In the genomic region with DNA sequence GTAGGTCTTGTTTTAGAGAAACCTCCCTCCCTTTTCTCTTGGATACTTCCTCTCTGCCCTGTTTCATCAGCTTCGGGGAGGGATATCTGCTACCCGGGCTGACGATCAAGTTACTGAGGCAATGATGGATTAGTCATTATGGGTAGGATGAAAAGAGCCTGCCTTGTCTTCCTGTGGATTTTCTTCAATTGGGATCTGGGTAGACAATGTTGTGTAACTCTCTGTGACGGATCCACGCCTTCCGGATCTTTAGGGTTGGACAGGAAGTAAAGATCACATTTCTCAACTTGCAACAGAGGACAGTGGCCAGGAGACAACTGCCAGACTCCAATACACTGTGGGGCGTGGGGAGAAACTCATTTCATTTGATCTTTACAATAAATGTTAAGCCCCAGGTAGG, we compare ENCODE assay signal across 12 cellular contexts. TPM values are rescaled to one million over a fixed set of nuclear protein-coding genes. Genes with fewer than 3 reads are reported as not detected.
DNase-seq lines count a peak whose midpoint lies in the region; ATAC-seq, FAIRE-seq and TF ChIP-seq lines count a peak whose summit lies in the region.
"Had no signal": no experiment of that assay in that cellular context is flagged by ENCODE, and none has a peak within 500 bp of the region (broad histone marks: within the 10 kb centered on the region; RNA-seq: fewer than 3 reads in every experiment).

No MANE protein-coding gene starts in this region.

- H4K20me1 ChIP-seq in OCI-LY7 (ENCODE audit: insufficient read depth, low read length) = no peaks in the 10 kb centered on the region

- CTCF ChIA-PET in OCI-LY7 (lab: Charles Lee; ENCODE audit: unreplicated experiment) = no interaction called here

- FAIRE-seq in urothelium cell line (lab: Jason Lieb, UNC) = no peak
- FAIRE-seq: colon had no signal

- 49 to 57% methylated on average over 7 of the region's 7 CpGs for WGBS in body of pancreas, 2 donors

- H3K4me3 ChIP-seq in body of pancreas (no peak overlapping the region), OCI-LY7 (ENCODE audit: low read depth, low read length, poor library complexity, severe bottlenecking) (no peak overlapping the region)

- no TSS peak for BruUV-seq in OCI-LY7 (replicated peaks; lab: Mats Ljungman, UMichigan)

- POLR2A ChIA-PET in OCI-LY7 (lab: Charles Lee) = interaction anchor here (0.5 to 0.7 kb wide), 2 partner anchors 11 to 31 kb away, joined by 3 to 5 read pairs; no protein-coding TSS in a partner anchor

- TF ChIP-seq CTCF in body of pancreas (IDR thresholded peaks at IDR 0.05) (no peak), OCI-LY7 (conservative IDR thresholded peaks at IDR 0.05; ENCODE audit: low read length) (no peak)

- ATAC-seq in body of pancreas (peak; percentile 52), GM21390 (IDR thresholded peaks at IDR 0.05; ENCODE audit: unreplicated experiment) (no peak)
- ATAC-seq: natural killer cell had no signal

- H3K79me2 ChIP-seq in OCI-LY7 (ENCODE audit: insufficient read depth, low read depth, low read length) = no peaks in the 10 kb centered on the region

- H2AFZ ChIP-seq in OCI-LY7 (ENCODE audit: low read length) = no peak overlapping the region

- DNase-seq in DMS153 (lab: John Stamatoyannopoulos, UW) (peak; percentile 14), DMS153 treated with DMSO at 0.1 percent for 48 hours (lab: John Stamatoyannopoulos, UW; ENCODE audit: unreplicated experiment) (no peak), body of pancreas (peak in 1 of 4 donors; percentile 45), kidney glomerular epithelial cell (lab: John Stamatoyannopoulos, UW) (peak; percentile 21), urothelium cell line (ENCODE audit: low spot score) (peak; percentile 64), OCI-LY7 (ENCODE audit: low spot score) (no peak), NCI-H1092 treated with DMSO at 0.1 percent for 48 hours (lab: John Stamatoyannopoulos, UW) (no peak)
- DNase-seq: activated CD4-positive, alpha-beta T cell treated with anti-CD3 and anti-CD28 coated beads, Interleukin-2, amount 50 U/mL, for 48 hours; natural killer cell had no signal

- H3K27ac ChIP-seq in body of pancreas (no peak overlapping the region), OCI-LY7 (ENCODE audit: low read depth, low read length, poor library complexity, severe bottlenecking) (no peak overlapping the region)
- H3K27ac ChIP-seq: 22Rv1 had no signal

- H3K9me3 ChIP-seq in body of pancreas (no peaks in the 10 kb centered on the region), OCI-LY7 (ENCODE audit: low read length) (no peaks in the 10 kb centered on the region)

- TF ChIP-seq POLR2A in body of pancreas (IDR thresholded peaks at IDR 0.05) = no peak

- no peaks in the 10 kb centered on the region for H3K9me2 ChIP-seq in OCI-LY7 (ENCODE audit: insufficient read depth, low read length)

- H3K4me2 ChIP-seq in OCI-LY7 (ENCODE audit: low read length) = no peak overlapping the region

- H3K4me1 ChIP-seq in body of pancreas (no peaks in the 10 kb centered on the region), OCI-LY7 (ENCODE audit: insufficient read depth, low read length, poor library complexity, severe bottlenecking) (no peaks in the 10 kb centered on the region)

- no peaks in the 10 kb centered on the region for H3K36me3 ChIP-seq in body of pancreas (replicated peaks in 1 of 2; ENCODE audit: insufficient read depth in 1 of 2, low read depth in 2 of 2)
- no peaks in the 10 kb centered on the region for H3K36me3 ChIP-seq in OCI-LY7 (ENCODE audit: insufficient read depth, low read length)

- H3K27me3 ChIP-seq in body of pancreas = no peaks in the 10 kb centered on the region

- intact Hi-C loops in body of pancreas (cut with DNase I) = no loop called here
- intact Hi-C loops in OCI-LY7 (cut with micrococcal nuclease; ENCODE audit: unreplicated experiment) = no loop called here

RNA-seq across cellular contexts. Expression of a gene that starts 11.3 kb away (rescaled TPM):
- total RNA-seq in body of pancreas = under 1 TPM in 1 of 2 donors, not detected in 1; under 0.01 TPM
- 0.06 TPM in 1 of 2 replicates, not detected in the other for total RNA-seq in OCI-LY7 (2014; rRNA removed; shearing (Covaris generic))
- 0.13 TPM in 1 of 2 replicates, not detected in the other for total RNA-seq in OCI-LY7 (2022)
- total RNA-seq: natural killer cell had no signal

RNA-seq across cellular contexts. Expression of a gene that starts 29.3 kb away (rescaled TPM):
- total RNA-seq in body of pancreas (not detected), OCI-LY7 (2022) (0.10 and 0.89 TPM in 2 replicates)
- total RNA-seq in OCI-LY7 (2014; rRNA removed; shearing (Covaris generic)) = 0.19 and 0.54 TPM in 2 replicates
- total RNA-seq: natural killer cell had no signal

RNA-seq across cellular contexts. Expression of a gene that starts 42.1 kb away (rescaled TPM):
- total RNA-seq in body of pancreas (10 to 100 TPM; 17.1 TPM), OCI-LY7 (2022) (27.3 and 29.4 TPM in 2 replicates)
- total RNA-seq in OCI-LY7 (2014; rRNA removed; shearing (Covaris generic)) = 25.7 and 29.0 TPM in 2 replicates

RNA-seq across cellular contexts. Expression of a gene that starts 49.5 kb away (rescaled TPM):
- total RNA-seq in body of pancreas (1 to 10 TPM; 2.6 to 7.6 TPM), OCI-LY7 (2022) (6.6 and 10.0 TPM in 2 replicates)
- 5.6 and 6.9 TPM in 2 replicates for total RNA-seq in OCI-LY7 (2014; rRNA removed; shearing (Covaris generic))

RNA-seq across cellular contexts. Expression of a gene that starts 59.6 kb away (rescaled TPM):
- total RNA-seq in body of pancreas (10 to 100 TPM; 35.9 to 66.2 TPM), OCI-LY7 (2022) (91.6 and 93.5 TPM in 2 replicates)
- 37.0 and 57.7 TPM in 2 replicates for total RNA-seq in OCI-LY7 (2014; rRNA removed; shearing (Covaris generic))

Comparison
In these comparisons a context has a peak if more than half of its experiments do, and no peak if none do; other contexts are left out.
1. DNase-seq: peak in DMS153 (single experiment), kidney glomerular epithelial cell (single experiment) and urothelium cell line (single experiment); none in DMS153 treated with DMSO at 0.1 percent for 48 hours (single experiment), OCI-LY7 (single experiment) and NCI-H1092 treated with DMSO at 0.1 percent for 48 hours (single experiment).